8 cellular contexts compared by ENCODE assay signal in genomic region chr15:59298255-59298856, GRCh38.
DNase-seq lines count a peak whose midpoint lies in the region; ATAC-seq lines count a peak whose summit lies in the region.

No MANE protein-coding gene starts in this region.

- no peaks in the 10 kb centered on the region for H3K9me3 Mint-ChIP-seq in activated T-helper 17 cell treated with anti-CD3 and anti-CD28 coated beads, Interleukin-2, amount 50 U/mL, for 72 hours

- peak; percentile 67 for DNase-seq in activated CD8-positive, alpha-beta memory T cell treated with anti-CD3 and anti-CD28 coated beads for 24 hours
- no peak for DNase-seq in activated CD8-positive, alpha-beta memory T cell treated with anti-CD3 and anti-CD28 coated beads, Interleukin-2, amount 50 U/mL, for 4 hours
- peak; percentile 25 for DNase-seq in stimulated activated CD4-positive, alpha-beta T cell treated with anti-CD3 and anti-CD28 coated beads, Interleukin-4, amount 100 ng/mL, for 1 hour
- DNase-seq in AG20443 (ENCODE audit: low spot score) = no peak
- no peak for DNase-seq in nucleus accumbens (lab: John Stamatoyannopoulos, UW)
- DNase-seq in foreskin melanocyte = no peak

- peaks cover 34% of the 10 kb centered on the region for H3K4me1 Mint-ChIP-seq in activated T-helper 17 cell treated with anti-CD3 and anti-CD28 coated beads, Interleukin-2, amount 50 U/mL, for 72 hours

- peak overlapping the region; percentile 55 for H3K27ac Mint-ChIP-seq in activated T-helper 17 cell treated with anti-CD3 and anti-CD28 coated beads, Interleukin-2, amount 50 U/mL, for 72 hours

- peak; percentile 65 for ATAC-seq in HG03196 (IDR thresholded peaks at IDR 0.05; ENCODE audit: unreplicated experiment)
- peak; percentile 94 for ATAC-seq in activated T-helper 17 cell treated with anti-CD3 and anti-CD28 coated beads, Interleukin-2, amount 50 U/mL, for 72 hours (replicated peaks)

- H3K4me3 Mint-ChIP-seq in activated T-helper 17 cell treated with anti-CD3 and anti-CD28 coated beads, Interleukin-2, amount 50 U/mL, for 72 hours = peak overlapping the region; percentile 53

- H3K27me3 Mint-ChIP-seq in activated T-helper 17 cell treated with anti-CD3 and anti-CD28 coated beads, Interleukin-2, amount 50 U/mL, for 72 hours = no peaks in the 10 kb centered on the region

- H3K36me3 Mint-ChIP-seq in activated T-helper 17 cell treated with anti-CD3 and anti-CD28 coated beads, Interleukin-2, amount 50 U/mL, for 72 hours (ENCODE audit: low read depth) = no peaks in the 10 kb centered on the region

Comparison
In these comparisons a context has a peak if more than half of its experiments do, and no peak if none do; other contexts are left out.
1. DNase-seq: peak in activated CD8-positive, alpha-beta memory T cell treated with anti-CD3 and anti-CD28 coated beads for 24 hours (single experiment) and stimulated activated CD4-positive, alpha-beta T cell treated with anti-CD3 and anti-CD28 coated beads, Interleukin-4, amount 100 ng/mL, for 1 hour (single experiment); none in activated CD8-positive, alpha-beta memory T cell treated with anti-CD3 and anti-CD28 coated beads, Interleukin-2, amount 50 U/mL, for 4 hours (single experiment), AG20443 (single experiment), nucleus accumbens (0 of 56) and foreskin melanocyte (single experiment).